29 cellular contexts compared by ENCODE assay signal in the genomic region with DNA sequence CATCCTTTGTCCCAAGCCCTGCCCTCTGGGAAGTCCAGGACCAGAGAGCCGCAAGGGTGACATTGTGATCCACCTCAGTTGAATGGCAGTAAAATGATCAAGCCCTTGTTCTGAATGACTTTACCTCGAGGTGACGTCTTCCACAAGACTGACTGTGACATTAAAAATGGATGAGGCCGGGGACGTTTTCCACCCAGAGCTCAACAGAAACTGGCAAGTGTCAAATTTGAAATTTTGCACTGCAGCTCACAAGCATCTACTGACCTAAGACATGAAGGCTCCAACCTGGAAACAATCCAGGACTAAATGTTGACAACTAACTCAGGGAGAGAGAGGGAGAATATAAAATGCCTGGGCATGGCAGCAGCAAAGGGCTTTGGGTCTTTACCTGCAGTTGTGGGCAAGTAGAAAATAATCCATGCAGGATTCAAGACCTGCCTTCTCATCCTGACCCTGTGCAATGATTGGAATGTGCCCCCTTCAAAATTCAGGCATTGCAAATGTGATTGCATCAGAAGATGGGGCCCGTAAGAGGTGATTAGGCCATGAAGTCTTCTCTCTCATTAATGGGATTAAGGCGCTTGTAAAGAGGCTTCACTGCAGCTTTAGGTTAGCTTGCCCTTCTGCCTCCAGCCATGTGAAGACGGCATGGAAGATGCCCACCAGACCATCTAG. TPM values are rescaled to one million over a fixed set of nuclear protein-coding genes. Genes with fewer than 3 reads are reported as not detected.
"Had no signal": no experiment of that assay in that cellular context is flagged by ENCODE, and none has a peak within 500 bp of the region (broad histone marks: within the 10 kb centered on the region; RNA-seq: fewer than 3 reads in every experiment).

No MANE protein-coding gene starts in this region.

- H3K27ac ChIP-seq: esophagus squamous epithelium, neutrophil, ovary, psoas muscle, tibial artery had no signal

- H3K27me3 ChIP-seq: neutrophil, ovary had no signal

- H3K9me3 ChIP-seq: esophagus squamous epithelium, neutrophil, ovary, psoas muscle, tibial artery had no signal

- H3K36me3 ChIP-seq: esophagus squamous epithelium, neutrophil, ovary, tibial artery had no signal

- FAIRE-seq: bronchial epithelial cell, kidney, urothelium cell line had no signal

- ATAC-seq: activated T-cell treated with anti-CD3 and anti-CD28 coated beads, Interleukin-2, amount 50 U/mL, for 4 hours; left lobe of liver; natural killer cell; psoas muscle; right cardiac atrium; T-cell had no signal

- DNase-seq: activated B cell treated with CpG ODN at 0.5 μM for 24 hours; activated CD4-positive, alpha-beta T cell treated with anti-CD3 and anti-CD28 coated beads for 4 hours; activated CD4-positive, alpha-beta T cell treated with anti-CD3 and anti-CD28 coated beads, Interleukin-2, amount 50 U/mL, for 48 hours; activated CD8-positive, alpha-beta memory T cell treated with anti-CD3 and anti-CD28 coated beads, Interleukin-2, amount 50 U/mL, for 48 hours; activated naive CD4-positive, alpha-beta T cell treated with Interleukin-2 at 50 U/mL for 16 hours; activated naive CD8-positive, alpha-beta T cell treated with anti-CD3 and anti-CD28 coated beads for 36 hours; activated T-cell treated with anti-CD3 and anti-CD28 coated beads, Interleukin-2, amount 50 U/mL, for 4 hours; amygdala; cerebellar nuclear complex; cortex of kidney; endodermal cell; esophagus squamous epithelium; kidney; midbrain; natural killer cell; ovary; psoas muscle; right cardiac atrium; stimulated activated CD4-positive, alpha-beta T cell treated with anti-CD3 and anti-CD28 coated beads, Interleukin-4, amount 100 ng/mL, for 4 hours; T-cell; tibial artery had no signal

- H3K27ac Mint-ChIP-seq: activated B cell treated with CpG ODN at 0.5 μM for 24 hours; activated naive CD8-positive, alpha-beta T cell treated with anti-CD3 and anti-CD28 coated beads for 36 hours; endodermal cell; natural killer cell; stimulated activated naive CD8-positive, alpha-beta T cell treated with anti-CD3 and anti-CD28 coated beads, Interleukin-15, Interleukin-2, amounts not matched to agents 100 ng/mL and 50 ng/mL, for 24 hours; T-cell; T-helper 2 cell treated with Interferon-gamma antibody and Interleukin-4, amounts not matched to agents 5 μg/mL and 100 μg/mL, for 36 hours had no signal

- H3K9me3 Mint-ChIP-seq: activated B cell treated with CpG ODN at 0.5 μM for 24 hours; activated naive CD8-positive, alpha-beta T cell treated with anti-CD3 and anti-CD28 coated beads for 36 hours; activated T-cell treated with anti-CD3 and anti-CD28 coated beads, Interleukin-2, amount 50 U/mL, for 4 hours; endodermal cell; natural killer cell; stimulated activated naive CD8-positive, alpha-beta T cell treated with anti-CD3 and anti-CD28 coated beads, Interleukin-15, Interleukin-2, amounts not matched to agents 100 ng/mL and 50 ng/mL, for 24 hours; T-cell had no signal

- H3K4me1 ChIP-seq: psoas muscle, tibial artery had no signal

- H3K4me3 ChIP-seq: esophagus squamous epithelium, lung, ovary, psoas muscle, tibial artery had no signal

- H3K4me3 Mint-ChIP-seq: activated B cell treated with CpG ODN at 0.5 μM for 24 hours; activated naive CD8-positive, alpha-beta T cell treated with anti-CD3 and anti-CD28 coated beads for 36 hours; activated T-cell treated with anti-CD3 and anti-CD28 coated beads, Interleukin-2, amount 50 U/mL, for 4 hours; endodermal cell; natural killer cell; stimulated activated naive CD8-positive, alpha-beta T cell treated with anti-CD3 and anti-CD28 coated beads, Interleukin-15, Interleukin-2, amounts not matched to agents 100 ng/mL and 50 ng/mL, for 24 hours; T-cell; T-helper 2 cell treated with Interferon-gamma antibody and Interleukin-4, amounts not matched to agents 5 μg/mL and 100 μg/mL, for 36 hours had no signal

- H3K36me3 Mint-ChIP-seq: activated naive CD8-positive, alpha-beta T cell treated with anti-CD3 and anti-CD28 coated beads for 36 hours; natural killer cell; T-cell had no signal

RNA-seq across cellular contexts. Expression of a gene that starts 33.6 kb away (rescaled TPM):
- total RNA-seq: activated B cell treated with CpG ODN at 0.5 μM for 24 hours; activated CD8-positive, alpha-beta memory T cell treated with anti-CD3 and anti-CD28 coated beads for 36 hours had no signal
